In the genomic region with DNA sequence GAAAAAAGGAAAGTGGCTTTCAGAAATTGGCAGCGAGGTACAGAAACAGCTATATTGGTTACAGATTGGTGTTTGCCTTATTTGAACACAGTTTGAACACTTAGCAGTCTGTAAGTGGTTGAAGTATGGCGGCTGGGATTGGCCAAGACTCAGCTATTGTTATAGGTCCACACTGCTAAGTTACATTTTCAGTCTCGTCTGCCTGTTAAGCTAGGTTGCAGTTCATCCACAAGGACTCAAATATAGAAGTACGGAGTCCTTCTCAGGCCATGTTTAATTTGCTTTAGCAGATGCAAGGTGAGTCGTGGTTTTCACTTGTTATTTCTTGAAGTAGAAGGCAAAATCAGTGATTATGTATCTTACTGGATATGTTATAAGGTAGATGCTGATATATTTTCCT, we compare ENCODE assay signal across 32 cellular contexts.
"Had no signal": no experiment of that assay in that cellular context is flagged by ENCODE, and none has a peak within 500 bp of the region (broad histone marks: within the 10 kb centered on the region; RNA-seq: fewer than 3 reads in every experiment).

No MANE protein-coding gene starts in this region.

- DNase-seq: MG63, NCI-H1048, NCI-H1092 treated with DMSO at 0.1 percent for 48 hours, NCI-H1105 treated with DMSO at 0.1 percent for 48 hours, NCI-H1417, NCI-H1436, NCI-H146, NCI-H1694, NCI-H187, NCI-H1930, NCI-H2029 treated with DMSO at 0.1 percent for 48 hours, NCI-H2081 treated with DMSO at 0.1 percent for 48 hours, NCI-H2107, NCI-H2171, NCI-H226, NCI-H446 treated with DMSO at 0.1 percent for 48 hours, NCI-H510A, NCI-H524, NCI-H526, NCI-H69, NCI-H748 treated with DMSO at 0.1 percent for 48 hours, NCI-H82, PC-9, Right ventricle myocardium superior, RPMI8226, SHP77 treated with DMSO at 0.1 percent for 48 hours, SK-N-SH, SW 1271 had no signal

- H3K27me3 ChIP-seq: MG63, SJSA1 had no signal

- H3K9ac ChIP-seq: KMS-11, SK-N-SH had no signal

- H3K36me3 ChIP-seq: MG63, SJSA1 had no signal

- H3K9me3 ChIP-seq: MG63, SJSA1, SK-N-SH had no signal

- H3K4me1 ChIP-seq: SJSA1 had no signal

- H3K4me2 ChIP-seq: KMS-11, PC-9, SK-N-SH had no signal

- H3K27ac ChIP-seq: KMS-11, PC-9, SJSA1 had no signal

- FAIRE-seq: RCC 7860 had no signal

- H2AFZ ChIP-seq: PC-9 had no signal

- H3K4me3 ChIP-seq: MG63, PC-9, SJSA1 had no signal

- ATAC-seq: Panc1 had no signal
